ENCODE assay signal across 1 cellular context in the genomic region with DNA sequence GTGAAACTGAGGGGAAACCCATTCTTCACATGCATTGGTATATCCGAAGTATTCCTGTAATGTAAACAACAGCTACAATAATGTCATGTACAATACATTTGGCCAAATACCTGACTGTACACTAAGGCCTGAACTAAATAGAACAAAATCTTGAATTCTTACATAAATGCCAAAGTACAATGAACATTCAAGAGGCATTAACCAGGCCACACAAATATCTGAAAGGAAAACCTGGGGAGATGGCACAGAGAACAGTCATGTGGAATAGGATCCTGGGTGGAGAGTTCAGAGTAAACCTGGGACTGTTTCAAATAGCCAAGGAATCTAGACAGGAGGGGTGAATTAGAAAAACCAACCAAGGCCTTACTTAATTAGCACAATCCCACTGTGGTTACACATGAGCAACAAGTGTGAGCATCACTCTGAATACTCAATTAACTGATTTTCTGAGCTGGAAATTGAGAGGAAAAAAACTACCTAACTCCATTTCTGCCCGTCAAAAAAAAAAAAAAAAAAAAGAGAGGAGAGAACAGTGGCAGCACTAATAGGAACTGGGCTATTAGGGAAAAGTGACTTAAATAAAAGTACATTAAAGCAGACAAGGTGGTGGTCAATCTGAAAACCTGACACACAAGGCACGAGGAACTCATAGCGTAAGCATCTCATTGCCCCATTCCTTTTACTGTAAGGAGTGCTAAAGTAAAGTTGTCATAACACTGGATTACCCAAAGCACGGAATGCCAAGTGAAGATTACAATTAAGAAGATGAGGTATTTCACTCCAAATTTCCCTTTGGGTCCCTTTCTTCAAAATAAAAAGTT.
TF ChIP-seq lines count a peak whose summit lies in the region.

No MANE protein-coding gene starts in this region.

TF ChIP-seq in endothelial cell of umbilical vein, 7 proteins besides CTCF, POLR2A, EP300 and RAD21:
- TF ChIP-seq EZH2 (IDR thresholded peaks at IDR 0.05; ENCODE audit: borderline replicate concordance, low read depth, low read length, severe bottlenecking) (no peak), GATA2 (IDR thresholded peaks at IDR 0.05; ENCODE audit: insufficient read depth, insufficient read length, low read depth, low read length) (no peak), MYC (IDR thresholded peaks at IDR 0.05; ENCODE audit: low read depth, low read length) (no peak), FOS (IDR thresholded peaks at IDR 0.05; ENCODE audit: borderline replicate concordance, insufficient read depth, low read length) (no peak), JUN (IDR thresholded peaks at IDR 0.05; ENCODE audit: borderline replicate concordance, insufficient read depth, insufficient read length, low read depth) (no peak), POLR2AphosphoS5 (IDR thresholded peaks at IDR 0.05; ENCODE audit: insufficient read depth, low read depth, low read length) (no peak)
- TF ChIP-seq, protein P1, sequence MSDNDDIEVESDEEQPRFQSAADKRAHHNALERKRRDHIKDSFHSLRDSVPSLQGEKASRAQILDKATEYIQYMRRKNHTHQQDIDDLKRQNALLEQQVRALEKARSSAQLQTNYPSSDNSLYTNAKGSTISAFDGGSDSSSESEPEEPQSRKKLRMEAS (IDR thresholded peaks at IDR 0.05; ENCODE audit: insufficient read depth, insufficient read length): no peak
